ENCODE assay signal across 29 cellular contexts in the genomic region with DNA sequence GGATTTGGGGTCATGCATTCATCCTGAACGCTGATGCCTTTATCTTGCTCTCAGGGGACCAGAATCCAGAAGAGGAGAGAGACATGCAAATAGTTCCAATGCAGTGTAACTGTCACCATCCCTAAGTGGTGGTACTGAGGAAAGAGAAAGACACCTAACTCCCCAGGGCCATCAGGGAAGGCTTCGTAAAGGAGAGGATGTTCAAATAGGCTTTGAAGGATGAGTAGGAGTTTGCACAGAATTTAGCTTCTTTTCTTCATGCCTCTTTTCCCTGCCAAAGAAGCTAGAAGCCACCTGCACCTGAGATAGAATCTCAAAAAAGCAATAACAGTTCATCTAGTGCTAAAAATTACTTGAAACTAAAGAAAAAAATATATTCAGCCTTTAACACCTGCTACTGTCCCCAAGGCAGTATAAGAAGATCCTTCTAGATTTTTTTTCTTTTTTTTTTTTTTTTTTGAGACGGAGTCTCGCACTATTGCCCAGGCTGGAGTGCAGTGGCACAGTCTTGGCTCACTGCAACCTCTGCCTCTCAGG. TPM values are rescaled to one million over a fixed set of nuclear protein-coding genes. Genes with fewer than 3 reads are reported as not detected.
DNase-seq lines count a peak whose midpoint lies in the region; ATAC-seq and TF ChIP-seq lines count a peak whose summit lies in the region.
"Had no signal": no experiment of that assay in that cellular context is flagged by ENCODE, and none has a peak within 500 bp of the region (broad histone marks: within the 10 kb centered on the region; RNA-seq: fewer than 3 reads in every experiment).

No MANE protein-coding gene starts in this region.

- no peak for TF ChIP-seq POLR2A in esophagus muscularis mucosa (IDR thresholded peaks at IDR 0.05; ENCODE audit: low read depth)

- TF ChIP-seq CTCF in PC-9 (conservative IDR thresholded peaks at IDR 0.05) = no peak
- TF ChIP-seq CTCF in neural progenitor cell (IDR thresholded peaks at IDR 0.05) = no peak
- no peak for TF ChIP-seq CTCF in esophagus muscularis mucosa (IDR thresholded peaks at IDR 0.05)

- no TSS peak for BruUV-seq in PC-9 (replicated peaks; lab: Mats Ljungman, UMichigan)

- DNase-seq in activated naive CD8-positive, alpha-beta T cell treated with anti-CD3 and anti-CD28 coated beads, Interleukin-2, amount 10 ng/mL, durations not matched to agents 7 days and 5 days = no peak
- no peak for DNase-seq in activated naive CD8-positive, alpha-beta T cell treated with anti-CD3 and anti-CD28 coated beads, Interleukin-2, amount 50 U/mL, for 24 hours
- DNase-seq in PC-9 (no peak), neural progenitor cell (ENCODE audit: low spot score) (no peak), esophagus muscularis mucosa (ENCODE audit: extremely low spot score) (no peak), cerebellar cortex (ENCODE audit: low spot score) (no peak)
- DNase-seq in activated effector memory CD4-positive, alpha-beta T cell treated with Interleukin-2 at 50 U/mL for 16 hours = no peak
- DNase-seq: ACHN; activated CD4-positive, alpha-beta T cell treated with anti-CD3 and anti-CD28 coated beads for 48 hours; activated naive CD4-positive, alpha-beta T cell treated with Interleukin-2 at 50 U/mL for 16 hours; activated T-cell treated with anti-CD3 and anti-CD28 coated beads, Interleukin-2, amount 50 U/mL, for 72 hours; anterior cingulate cortex; cortex of kidney; DMS79 treated with DMSO at 0.1 percent for 48 hours; foreskin melanocyte; NCI-H1436; NCI-H2107; NCI-H446 treated with DMSO at 0.1 percent for 48 hours; OCI-M1; psoas muscle; stimulated activated CD4-positive, alpha-beta T cell treated with anti-CD3 and anti-CD28 coated beads, Interleukin-15, amount 100 ng/mL, for 24 hours; stimulated activated naive CD4-positive, alpha-beta T cell; testis; WERI-Rb-1 had no signal

- peaks cover 56% of the 10 kb centered on the region for H3K4me1 ChIP-seq in PC-9 (replicated peaks; ENCODE audit: insufficient read depth)
- H3K4me1 ChIP-seq in neural progenitor cell = peaks cover under 1% of the 10 kb centered on the region
- H3K4me1 ChIP-seq in esophagus muscularis mucosa = peaks cover 11 to 29% (median 22%) of the 10 kb centered on the region in 4 donors

- POLR2A ChIA-PET in activated naive CD8-positive, alpha-beta T cell treated with anti-CD3 and anti-CD28 coated beads, Interleukin-2, amount 10 ng/mL, durations not matched to agents 7 days and 5 days (lab: Charles Lee) = interaction anchor here (0.7 to 9.2 kb wide), 3 partner anchors 9 to 17 kb away, joined by 3 to 130 read pairs (median 3); a partner anchor contains a TSS
- POLR2A ChIA-PET in PC-9 (lab: Charles Lee; ENCODE audit: unreplicated experiment) = no interaction called here

- CTCF ChIA-PET in PC-9 (lab: Charles Lee) = interaction anchor here (0.7 kb wide), 1 partner anchor 51 kb away, joined by 11 read pairs; no protein-coding TSS in a partner anchor

- H3K79me2 ChIP-seq in PC-9 (ENCODE audit: low read depth) (no peaks in the 10 kb centered on the region), neural progenitor cell (ENCODE audit: low read depth) (no peaks in the 10 kb centered on the region)

- no peaks in the 10 kb centered on the region for H4K20me1 ChIP-seq in PC-9 (ENCODE audit: insufficient read depth)
- H4K20me1 ChIP-seq in neural progenitor cell (ENCODE audit: low read depth) = no peaks in the 10 kb centered on the region

- H3K9me3 ChIP-seq in PC-9 (ENCODE audit: insufficient read depth, low read depth) (no peaks in the 10 kb centered on the region), neural progenitor cell (ENCODE audit: low read depth) (no peaks in the 10 kb centered on the region), esophagus muscularis mucosa (no peaks in the 10 kb centered on the region)
- H3K9me3 ChIP-seq: psoas muscle, testis had no signal

- H3K9ac ChIP-seq in neural progenitor cell = no peak overlapping the region

- no peaks in the 10 kb centered on the region for H3K9me3 Mint-ChIP-seq in activated naive CD8-positive, alpha-beta T cell treated with anti-CD3 and anti-CD28 coated beads, Interleukin-2, amount 10 ng/mL, durations not matched to agents 7 days and 5 days
- H3K9me3 Mint-ChIP-seq in activated naive CD8-positive, alpha-beta T cell treated with anti-CD3 and anti-CD28 coated beads, Interleukin-2, amount 50 U/mL, for 24 hours = no peaks in the 10 kb centered on the region
- H3K9me3 Mint-ChIP-seq in neural progenitor cell = no peaks in the 10 kb centered on the region
- H3K9me3 Mint-ChIP-seq: activated T-cell treated with anti-CD3 and anti-CD28 coated beads, Interleukin-2, amount 50 U/mL, for 72 hours; memory B cell had no signal

- H3K4me1 Mint-ChIP-seq in activated naive CD8-positive, alpha-beta T cell treated with anti-CD3 and anti-CD28 coated beads, Interleukin-2, amount 10 ng/mL, durations not matched to agents 7 days and 5 days = peaks cover 72% of the 10 kb centered on the region
- peaks cover 56% of the 10 kb centered on the region for H3K4me1 Mint-ChIP-seq in activated naive CD8-positive, alpha-beta T cell treated with anti-CD3 and anti-CD28 coated beads, Interleukin-2, amount 50 U/mL, for 24 hours
- peaks cover 40% of the 10 kb centered on the region for H3K4me1 Mint-ChIP-seq in neural progenitor cell
- H3K4me1 Mint-ChIP-seq: memory B cell had no signal

- H3K27me3 ChIP-seq in PC-9 (ENCODE audit: insufficient read depth, low read depth) = no peaks in the 10 kb centered on the region
- H3K27me3 ChIP-seq in neural progenitor cell = no peaks in the 10 kb centered on the region
- H3K27me3 ChIP-seq in esophagus muscularis mucosa = no peaks in the 10 kb centered on the region
- H3K27me3 ChIP-seq: cardiac muscle cell, testis had no signal

- H3K9me2 ChIP-seq in PC-9 (ENCODE audit: insufficient read depth) = no peaks in the 10 kb centered on the region

- no peak for TF ChIP-seq EP300 in esophagus muscularis mucosa (IDR thresholded peaks at IDR 0.05)

- H2AFZ ChIP-seq in PC-9 (no peak overlapping the region), neural progenitor cell (replicated peaks) (no peak overlapping the region)

- H3F3A ChIP-seq in PC-9 (ENCODE audit: insufficient read depth, low read depth) (peaks cover 41% of the 10 kb centered on the region), neural progenitor cell (ENCODE audit: low read depth) (peaks cover 7% of the 10 kb centered on the region)

- H3K36me3 ChIP-seq in PC-9 (ENCODE audit: low read depth) = no peaks in the 10 kb centered on the region
- no peaks in the 10 kb centered on the region for H3K36me3 ChIP-seq in neural progenitor cell
- H3K36me3 ChIP-seq in esophagus muscularis mucosa = peaks cover 0 to 9% (median 0%) of the 10 kb centered on the region in 4 donors
- H3K36me3 ChIP-seq: cardiac muscle cell, WERI-Rb-1 had no signal

- no peak overlapping the region for H3K4me3 ChIP-seq in PC-9
- H3K4me3 ChIP-seq in neural progenitor cell = no peak overlapping the region
- no peak overlapping the region for H3K4me3 ChIP-seq in esophagus muscularis mucosa
- H3K4me3 ChIP-seq: cardiac muscle cell, K562, psoas muscle, testis had no signal

- 70% methylated on average over 4 of the region's 4 CpGs for WGBS in esophagus muscularis mucosa

- H3K4me3 Mint-ChIP-seq in activated naive CD8-positive, alpha-beta T cell treated with anti-CD3 and anti-CD28 coated beads, Interleukin-2, amount 10 ng/mL, durations not matched to agents 7 days and 5 days = no peak overlapping the region
- no peak overlapping the region for H3K4me3 Mint-ChIP-seq in activated naive CD8-positive, alpha-beta T cell treated with anti-CD3 and anti-CD28 coated beads, Interleukin-2, amount 50 U/mL, for 24 hours
- H3K4me3 Mint-ChIP-seq in neural progenitor cell = no peak overlapping the region
- H3K4me3 Mint-ChIP-seq: activated T-cell treated with anti-CD3 and anti-CD28 coated beads, Interleukin-2, amount 50 U/mL, for 72 hours; memory B cell had no signal

- no peak overlapping the region for H3K4me2 ChIP-seq in PC-9
- H3K4me2 ChIP-seq in neural progenitor cell = no peak overlapping the region

- H3K36me3 Mint-ChIP-seq in activated naive CD8-positive, alpha-beta T cell treated with anti-CD3 and anti-CD28 coated beads, Interleukin-2, amount 10 ng/mL, durations not matched to agents 7 days and 5 days = peaks cover 41% of the 10 kb centered on the region
- H3K36me3 Mint-ChIP-seq in activated naive CD8-positive, alpha-beta T cell treated with anti-CD3 and anti-CD28 coated beads, Interleukin-2, amount 50 U/mL, for 24 hours (ENCODE audit: low read depth) = peaks cover 12% of the 10 kb centered on the region
- no peaks in the 10 kb centered on the region for H3K36me3 Mint-ChIP-seq in neural progenitor cell
- H3K36me3 Mint-ChIP-seq: memory B cell had no signal

- H3K27ac ChIP-seq in PC-9 (peak overlapping the region; percentile 93), neural progenitor cell (no peak overlapping the region), esophagus muscularis mucosa (replicated peaks in 1 of 4) (no peak overlapping the region)
- H3K27ac ChIP-seq: psoas muscle, testis, WERI-Rb-1 had no signal

- H3K27ac Mint-ChIP-seq in activated naive CD8-positive, alpha-beta T cell treated with anti-CD3 and anti-CD28 coated beads, Interleukin-2, amount 10 ng/mL, durations not matched to agents 7 days and 5 days = peak overlapping the region; percentile 65
- no peak overlapping the region for H3K27ac Mint-ChIP-seq in activated naive CD8-positive, alpha-beta T cell treated with anti-CD3 and anti-CD28 coated beads, Interleukin-2, amount 50 U/mL, for 24 hours
- H3K27ac Mint-ChIP-seq in neural progenitor cell = peak overlapping the region; percentile 18
- H3K27ac Mint-ChIP-seq: memory B cell had no signal

- no peak for ATAC-seq in activated naive CD8-positive, alpha-beta T cell treated with anti-CD3 and anti-CD28 coated beads, Interleukin-2, amount 10 ng/mL, durations not matched to agents 7 days and 5 days (ENCODE audit: low read depth)
- no peak for ATAC-seq in activated naive CD8-positive, alpha-beta T cell treated with anti-CD3 and anti-CD28 coated beads, Interleukin-2, amount 50 U/mL, for 24 hours
- ATAC-seq: activated T-cell treated with anti-CD3 and anti-CD28 coated beads, Interleukin-2, amount 50 U/mL, for 72 hours; esophagus mucosa; HCT116; K562; psoas muscle had no signal

- peaks cover 2% of the 10 kb centered on the region for H3K27me3 Mint-ChIP-seq in activated naive CD8-positive, alpha-beta T cell treated with anti-CD3 and anti-CD28 coated beads, Interleukin-2, amount 10 ng/mL, durations not matched to agents 7 days and 5 days
- no peaks in the 10 kb centered on the region for H3K27me3 Mint-ChIP-seq in activated naive CD8-positive, alpha-beta T cell treated with anti-CD3 and anti-CD28 coated beads, Interleukin-2, amount 50 U/mL, for 24 hours
- peaks cover 13% of the 10 kb centered on the region for H3K27me3 Mint-ChIP-seq in neural progenitor cell (ENCODE audit: insufficient read depth, low read depth)
- H3K27me3 Mint-ChIP-seq: memory B cell had no signal

- intact Hi-C loops in PC-9 (cut with micrococcal nuclease; ENCODE audit: unreplicated experiment) = no loop called here
- intact Hi-C loops in esophagus muscularis mucosa (cut with DNase I) = no loop called here

RNA-seq across cellular contexts. Expression of a gene that starts 16.7 kb away (rescaled TPM):
- total RNA-seq in activated naive CD8-positive, alpha-beta T cell treated with anti-CD3 and anti-CD28 coated beads, Interleukin-2, amount 10 ng/mL, durations not matched to agents 7 days and 5 days = 100 to 1,000 TPM; 178 to 179 TPM
- total RNA-seq in PC-9 (2021) = 35.2 and 47.7 TPM in 2 replicates
- 72.7 and 73.9 TPM in 2 replicates for total RNA-seq in neural progenitor cell (ENCODE audit: low replicate concordance)
- 100 to 1,000 TPM in 1 of 4 donors, 10 to 100 TPM in 3; 59.8 to 176 (median 70.2) TPM for total RNA-seq in esophagus muscularis mucosa

RNA-seq across cellular contexts. Expression of a gene that starts 44.6 kb away (rescaled TPM):
- 10 to 100 TPM; 27.8 to 28.0 TPM for total RNA-seq in activated naive CD8-positive, alpha-beta T cell treated with anti-CD3 and anti-CD28 coated beads, Interleukin-2, amount 10 ng/mL, durations not matched to agents 7 days and 5 days
- total RNA-seq in PC-9 (2021) (11.4 and 12.3 TPM in 2 replicates), neural progenitor cell (ENCODE audit: low replicate concordance) (59.1 and 80.2 TPM in 2 replicates), esophagus muscularis mucosa (10 to 100 TPM; 19.9 to 27.4 (median 20.1) TPM)
